Comparison of ENCODE assay signal across 8 cellular contexts in the genomic region with DNA sequence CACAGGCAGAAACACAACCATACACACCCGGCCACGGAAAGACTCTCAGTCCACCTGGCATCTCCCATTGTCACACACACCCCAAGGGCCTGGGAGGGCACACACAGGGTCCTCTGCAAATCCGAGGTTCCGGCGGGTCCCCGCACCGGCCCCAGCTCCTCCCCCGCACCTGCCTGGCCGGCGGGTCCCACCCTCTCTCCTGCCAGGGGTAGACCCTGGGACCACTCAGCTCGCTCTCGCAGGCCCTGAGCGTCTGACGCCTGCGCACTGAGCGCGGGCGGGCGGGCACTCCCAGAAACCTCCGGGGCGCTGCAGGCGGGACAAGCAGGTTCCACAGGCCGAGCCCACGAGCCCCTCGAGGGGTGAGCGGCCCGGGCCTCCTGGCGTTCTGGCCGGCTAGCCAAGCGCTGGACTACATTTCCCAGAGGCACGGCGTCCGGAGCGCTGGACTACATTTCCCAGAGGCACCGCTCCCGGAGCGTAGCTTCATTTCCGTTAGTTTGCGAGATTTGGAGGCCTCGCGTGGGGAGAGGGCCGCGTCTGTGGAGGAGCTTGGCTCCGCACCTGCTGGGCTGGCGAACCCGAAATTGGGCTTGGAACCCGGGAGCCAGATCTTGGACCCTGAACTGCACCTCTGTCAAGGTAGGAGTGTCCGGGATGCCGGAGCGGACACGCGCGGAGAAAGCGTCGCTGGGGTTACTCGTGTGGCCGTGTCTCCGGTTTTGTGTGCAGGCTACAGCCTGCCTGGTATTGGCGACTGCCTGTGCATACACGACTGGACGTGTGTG. TPM values are rescaled to one million over a fixed set of nuclear protein-coding genes. Genes with fewer than 3 reads are reported as not detected.
DNase-seq lines count a peak whose midpoint lies in the region; ATAC-seq and TF ChIP-seq lines count a peak whose summit lies in the region.

Gene ZNF420, plus strand, starts transcription at position 505 of the 788 bp plus-strand sequence. CDS start 10,686 bp downstream, outside the sequence.

- ATAC-seq in GM19395 (IDR thresholded peaks at IDR 0.05; ENCODE audit: unreplicated experiment) (peak; percentile 95), HG03565 (IDR thresholded peaks at IDR 0.05; ENCODE audit: unreplicated experiment) (peak; percentile 90)

- H3K4me1 Mint-ChIP-seq in CD14-positive monocyte: peaks cover 20% of the 10 kb centered on the region
- peaks cover 31% of the 10 kb centered on the region for H3K4me1 Mint-ChIP-seq in activated CD4-positive, alpha-beta memory T cell treated with anti-CD3 and anti-CD28 coated beads for 36 hours (ENCODE audit: low read depth)

- H3K9ac ChIP-seq in liver (ENCODE audit: low read depth in 1 of 2, low read length in 2 of 2): peak within 1 kb of the TSS; percentile 79 to 92

- intact Hi-C loops in CD14-positive monocyte (cut with micrococcal nuclease) (loop anchor here (2.0 to 10.0 kb wide), 6 partner anchors 94 to 391 kb away; partner anchors contain the start of genes ZNF585A (in 2 of the 2), ZNF585B (in 2 of the 2), ZNF383 (in 1 of the 2) and ZNF567 (in 1 of the 2)), dorsolateral prefrontal cortex (cut with DNase I) (loop anchor here (2.0 to 10.0 kb wide), 7 partner anchors 94 to 389 kb away; partner anchors contain the start of genes ZNF569 (in 2 of the 2), ZNF570 (in 2 of the 2), ZNF527 (in 1 of the 2) and ZNF568 (in 1 of the 2))
- intact Hi-C loops in activated CD4-positive, alpha-beta memory T cell treated with anti-CD3 and anti-CD28 coated beads for 36 hours (cut with micrococcal nuclease): loop anchor here (1.0 to 5.0 kb wide), 8 partner anchors 94 to 591 kb away; partner anchors contain the start of genes ZNF345, ZNF527, ZNF566 and ZNF568

- peaks cover 0 to 5% (median 0%) of the 10 kb centered on the region in 3 donors for H3K27me3 Mint-ChIP-seq in CD14-positive monocyte (ENCODE audit: low read depth in 3 of 3)
- no peaks in the 10 kb centered on the region for H3K27me3 Mint-ChIP-seq in activated CD4-positive, alpha-beta memory T cell treated with anti-CD3 and anti-CD28 coated beads for 36 hours

- H3K9me3 ChIP-seq in liver (ENCODE audit: control insufficient read depth in 4 of 4, low read length in 3 of 4): peaks cover 2 to 17% (median 4%) of the 10 kb centered on the region in 4 donors

- H3K27me3 ChIP-seq in dorsolateral prefrontal cortex: no peaks in the 10 kb centered on the region
- H3K27me3 ChIP-seq in liver (ENCODE audit: control insufficient read depth in 4 of 4, insufficient read depth in 4 of 4, low read length in 3 of 4): no peaks in the 10 kb centered on the region

- peak within 1 kb of the TSS; percentile 36 to 97 (median 88) for H3K27ac ChIP-seq in dorsolateral prefrontal cortex
- peak within 1 kb of the TSS; percentile 61 to 72 for H3K27ac ChIP-seq in liver (ENCODE audit: low read depth in 1 of 2, low read length in 2 of 2)

- peak; percentile 86 for DNase-seq in CD14-positive monocyte (ENCODE audit: low spot score)
- peak; percentile 99 for DNase-seq in NCI-H82 (lab: John Stamatoyannopoulos, UW)
- peak; percentile 93 for DNase-seq in activated CD4-positive, alpha-beta memory T cell treated with anti-CD3 and anti-CD28 coated beads for 36 hours
- peak; percentile 87 to 96 (median 94) for DNase-seq in dorsolateral prefrontal cortex
- peak; percentile 82 for DNase-seq in stimulated activated CD4-positive, alpha-beta T cell treated with anti-CD3 and anti-CD28 coated beads, Interleukin-4, amount 100 ng/mL, for 1 hour

- peaks cover 3 to 13% (median 8%) of the 10 kb centered on the region in 4 donors for H3K4me1 ChIP-seq in liver (ENCODE audit: control insufficient read depth in 4 of 4, insufficient read depth in 4 of 4, low read length in 3 of 4)

- H3K4me3 Mint-ChIP-seq in CD14-positive monocyte: peak within 1 kb of the TSS; percentile 99 to 100
- H3K4me3 Mint-ChIP-seq in activated CD4-positive, alpha-beta memory T cell treated with anti-CD3 and anti-CD28 coated beads for 36 hours: peak within 1 kb of the TSS; percentile 94

- peaks cover 8 to 17% of the 10 kb centered on the region in 2 donors for H3K36me3 Mint-ChIP-seq in CD14-positive monocyte
- H3K36me3 Mint-ChIP-seq in activated CD4-positive, alpha-beta memory T cell treated with anti-CD3 and anti-CD28 coated beads for 36 hours: peaks cover 30% of the 10 kb centered on the region

- POLR2A ChIA-PET in activated CD4-positive, alpha-beta memory T cell treated with anti-CD3 and anti-CD28 coated beads for 36 hours (lab: Charles Lee): interaction anchor here (1.5 kb wide), 3 partner anchors 473 to 517 kb away, joined by 5 to 9 read pairs (median 7); partner anchors contain the start of genes ZNF382, ZNF529, ZNF540 and ZNF571

- peaks cover 0 to 5% (median 2%) of the 10 kb centered on the region in 4 donors for H3K36me3 ChIP-seq in liver (ENCODE audit: control insufficient read depth in 4 of 4, insufficient read depth in 3 of 4, low read depth in 1 of 4, low read length in 3 of 4)

- CTCF ChIA-PET in activated CD4-positive, alpha-beta memory T cell treated with anti-CD3 and anti-CD28 coated beads for 36 hours (lab: Charles Lee): no interaction called here

- TF ChIP-seq CTCF in CD14-positive monocyte (IDR thresholded peaks at IDR 0.05) (no peak), dorsolateral prefrontal cortex (IDR thresholded peaks at IDR 0.05 in 54 of 56, conservative IDR thresholded peaks at IDR 0.05 in 2 of 56; ENCODE audit: low read depth in 1 of 56, partially characterized antibody in 56 of 56) (peak in 36 of 56 donors; percentile 5 to 61 (median 30)), liver (IDR thresholded peaks at IDR 0.05; ENCODE audit: low read depth, low read length, missing input control) (peak; percentile 1)

- TF ChIP-seq RAD21 in liver (IDR thresholded peaks at IDR 0.05): peak; percentile 13 to 15

- under 1% methylated on average over 61 of the region's 61 CpGs for WGBS in liver

- H3K4me3 ChIP-seq in dorsolateral prefrontal cortex (peak within 1 kb of the TSS; percentile 65 to 99 (median 90)), liver (ENCODE audit: low read depth in 1 of 3, low read length in 3 of 3) (peak within 1 kb of the TSS; percentile 79 to 100 (median 95))

- peaks cover 22 to 58% (median 45%) of the 10 kb centered on the region in 7 donors for H3K9me3 Mint-ChIP-seq in CD14-positive monocyte
- peaks cover 32% of the 10 kb centered on the region for H3K9me3 Mint-ChIP-seq in activated CD4-positive, alpha-beta memory T cell treated with anti-CD3 and anti-CD28 coated beads for 36 hours

- H3K27ac Mint-ChIP-seq in CD14-positive monocyte: peak within 1 kb of the TSS; percentile 62 to 96 (median 85)
- peak within 1 kb of the TSS; percentile 79 for H3K27ac Mint-ChIP-seq in activated CD4-positive, alpha-beta memory T cell treated with anti-CD3 and anti-CD28 coated beads for 36 hours

TF ChIP-seq in liver, 16 proteins besides CTCF, POLR2A, EP300 and RAD21 (continues in another document):
- TF ChIP-seq RXRA (IDR thresholded peaks at IDR 0.05) (peak; percentile 27 to 52), ATF3 (IDR thresholded peaks at IDR 0.05) (no peak), FOXA1 (IDR thresholded peaks at IDR 0.05) (no peak), YY1 (IDR thresholded peaks at IDR 0.05) (peak; percentile 92), TAF1 (conservative IDR thresholded peaks at IDR 0.05) (no peak), HNF4A (conservative IDR thresholded peaks at IDR 0.05) (peak in 1 of 2 donors; percentile 60)
- TF ChIP-seq, protein P1, sequence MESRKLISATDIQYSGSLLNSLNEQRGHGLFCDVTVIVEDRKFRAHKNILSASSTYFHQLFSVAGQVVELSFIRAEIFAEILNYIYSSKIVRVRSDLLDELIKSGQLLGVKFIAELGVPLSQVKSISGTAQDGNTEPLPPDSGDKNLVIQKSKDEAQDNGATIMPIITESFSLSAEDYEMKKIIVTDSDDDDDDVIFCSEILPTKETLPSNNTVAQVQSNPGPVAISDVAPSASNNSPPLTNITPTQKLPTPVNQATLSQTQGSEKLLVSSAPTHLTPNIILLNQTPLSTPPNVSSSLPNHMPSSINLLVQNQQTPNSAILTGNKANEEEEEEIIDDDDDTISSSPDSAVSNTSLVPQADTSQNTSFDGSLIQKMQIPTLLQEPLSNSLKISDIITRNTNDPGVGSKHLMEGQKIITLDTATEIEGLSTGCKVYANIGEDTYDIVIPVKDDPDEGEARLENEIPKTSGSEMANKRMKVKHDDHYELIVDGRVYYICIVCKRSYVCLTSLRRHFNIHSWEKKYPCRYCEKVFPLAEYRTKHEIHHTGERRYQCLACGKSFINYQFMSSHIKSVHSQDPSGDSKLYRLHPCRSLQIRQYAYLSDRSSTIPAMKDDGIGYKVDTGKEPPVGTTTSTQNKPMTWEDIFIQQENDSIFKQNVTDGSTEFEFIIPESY (IDR thresholded peaks at IDR 0.05): peak; percentile 99

RNA-seq across cellular contexts. Expression of gene ZNF420, which starts in this region (rescaled TPM):
- polyA plus RNA-seq in CD14-positive monocyte (1 to 10 TPM; 1.8 to 2.5 TPM), liver (1 to 10 TPM; 2.0 to 2.3 TPM)
- total RNA-seq in activated CD4-positive, alpha-beta memory T cell treated with anti-CD3 and anti-CD28 coated beads for 36 hours: 1 to 10 TPM; 6.5 to 8.7 TPM
- total RNA-seq in dorsolateral prefrontal cortex (10 to 100 TPM; 12.8 to 34.4 (median 22.6) TPM), liver (1 to 10 TPM; 4.4 to 5.2 TPM)

Comparison
In these comparisons a context has a peak if more than half of its experiments do, and no peak if none do; other contexts are left out.
1. Peak in every context shown above with its lines: DNase-seq, ATAC-seq, H3K4me3 ChIP-seq and H3K27ac ChIP-seq.